In the genomic region with DNA sequence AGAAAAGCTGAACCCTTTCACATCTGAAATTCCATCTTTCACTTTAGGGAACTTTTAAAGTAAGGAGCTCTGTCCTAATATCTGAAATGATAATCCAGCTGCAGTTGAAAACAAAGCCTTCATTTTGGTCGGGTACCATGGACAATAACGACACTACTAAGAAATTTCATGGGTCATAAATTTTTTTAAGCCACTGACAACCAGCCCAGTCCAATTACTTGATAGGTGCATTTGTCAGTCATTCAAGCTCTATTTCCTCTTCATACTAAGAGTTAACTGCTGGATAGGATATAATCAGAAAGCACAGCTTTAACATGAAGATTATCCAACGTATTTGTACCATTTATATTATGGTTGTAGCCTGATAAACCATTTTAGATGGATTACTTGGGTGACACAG, we compare ENCODE assay signal across 11 cellular contexts. TPM values are rescaled to one million over a fixed set of nuclear protein-coding genes. Genes with fewer than 3 reads are reported as not detected.
DNase-seq lines count a peak whose midpoint lies in the region; ATAC-seq and TF ChIP-seq lines count a peak whose summit lies in the region.
"Had no signal": no experiment of that assay in that cellular context is flagged by ENCODE, and none has a peak within 500 bp of the region (broad histone marks: within the 10 kb centered on the region; RNA-seq: fewer than 3 reads in every experiment).

No MANE protein-coding gene starts in this region.

- H2BK15ac ChIP-seq in mesenchymal stem cell (ENCODE audit: low read depth, poor library complexity, severe bottlenecking): no peak overlapping the region

- no peak for TF ChIP-seq EP300 in esophagus muscularis mucosa (IDR thresholded peaks at IDR 0.05)

- no peak overlapping the region for H3K27ac ChIP-seq in KMS-11
- no peak overlapping the region for H3K27ac ChIP-seq in SK-N-MC
- H3K27ac ChIP-seq in mesenchymal stem cell (ENCODE audit: low read length, poor library complexity, severe bottlenecking): no peak overlapping the region
- H3K27ac ChIP-seq in esophagus muscularis mucosa (replicated peaks in 1 of 4): no peak overlapping the region

- H3K9me3 ChIP-seq in SK-N-MC (ENCODE audit: low read depth, low read length) (0 out of 2 replicates have a peak, but pooled peaks cover 3% of the 10 kb centered on the region), mesenchymal stem cell (ENCODE audit: control insufficient read depth, low read length) (peaks cover 4% of the 10 kb centered on the region), esophagus muscularis mucosa (no peaks in the 10 kb centered on the region)
- H3K9me3 ChIP-seq: Caco-2, HAP-1 had no signal

- 55% methylated on average over 3 of the region's 3 CpGs for WGBS in mesenchymal stem cell
- WGBS in esophagus muscularis mucosa: 67% methylated on average over 3 of the region's 3 CpGs

- no peak for ATAC-seq in GM19328 (IDR thresholded peaks at IDR 0.05; ENCODE audit: unreplicated experiment)

- H3K79me1 ChIP-seq in mesenchymal stem cell (replicated peaks; ENCODE audit: low read length, poor library complexity, severe bottlenecking): no peaks in the 10 kb centered on the region

- H3K4me3 ChIP-seq in KMS-11 (IDR thresholded peaks at IDR 0.05; ENCODE audit: insufficient read depth, low read depth, low read length): no peak overlapping the region
- H3K4me3 ChIP-seq in SK-N-MC: peak overlapping the region; percentile 46
- no peak overlapping the region for H3K4me3 ChIP-seq in mesenchymal stem cell (ENCODE audit: insufficient read depth in 1 of 2, low read depth in 1 of 2, low read length in 2 of 2)
- no peak overlapping the region for H3K4me3 ChIP-seq in esophagus muscularis mucosa
- H3K4me3 ChIP-seq: GM12878, HAP-1 had no signal

- DNase-seq in NCI-H526 (lab: John Stamatoyannopoulos, UW): peak; percentile 4 to 5
- no peak for DNase-seq in NCI-H526 treated with DMSO at 0.1 percent for 48 hours (lab: John Stamatoyannopoulos, UW)
- no peak for DNase-seq in SK-N-MC (ENCODE audit: low read depth, low spot score)
- DNase-seq in mesenchymal stem cell: no peak
- no peak for DNase-seq in esophagus muscularis mucosa (ENCODE audit: extremely low spot score)
- no peak for DNase-seq in OCI-M2 (lab: John Stamatoyannopoulos, UW; ENCODE audit: unreplicated experiment)

- H4K91ac ChIP-seq in mesenchymal stem cell (ENCODE audit: low read length): no peak overlapping the region

- H4K8ac ChIP-seq in mesenchymal stem cell (ENCODE audit: low read length): no peak overlapping the region

- H3K9ac ChIP-seq in KMS-11 (no peak overlapping the region), SK-N-MC (ENCODE audit: insufficient read length) (no peak overlapping the region), mesenchymal stem cell (ENCODE audit: low read length) (peak overlapping the region; percentile 26)

- intact Hi-C loops in esophagus muscularis mucosa (cut with DNase I): no loop called here

- peak overlapping the region; percentile 26; the same call in 1 of the 2 replicates for H2AFZ ChIP-seq in KMS-11 (ENCODE audit: low read depth)
- no peak overlapping the region for H2AFZ ChIP-seq in mesenchymal stem cell (ENCODE audit: low read depth, low read length)

- H3K27me3 ChIP-seq in KMS-11 (ENCODE audit: insufficient read depth, low read depth) (no peaks in the 10 kb centered on the region), mesenchymal stem cell (ENCODE audit: control insufficient read depth in 1 of 2, insufficient read depth in 1 of 2, low read length in 2 of 2) (no peaks in the 10 kb centered on the region), esophagus muscularis mucosa (no peaks in the 10 kb centered on the region)

- no peaks in the 10 kb centered on the region for H3K4me1 ChIP-seq in KMS-11 (ENCODE audit: low read depth, poor library complexity, severe bottlenecking)
- no peaks in the 10 kb centered on the region for H3K4me1 ChIP-seq in mesenchymal stem cell (ENCODE audit: control insufficient read depth, insufficient read depth, low read depth, low read length)
- peaks cover 0 to 3% (median 0%) of the 10 kb centered on the region in 4 donors for H3K4me1 ChIP-seq in esophagus muscularis mucosa
- H3K4me1 ChIP-seq: HAP-1 had no signal

- no peaks in the 10 kb centered on the region for H3K79me2 ChIP-seq in KMS-11 (ENCODE audit: insufficient read depth, low read depth)

- H3K23ac ChIP-seq in mesenchymal stem cell (ENCODE audit: low read length in 2 of 2): no peak overlapping the region

- H3K4ac ChIP-seq in mesenchymal stem cell (ENCODE audit: low read depth in 1 of 2, low read length in 2 of 2): no peak overlapping the region

- H3K4me2 ChIP-seq in KMS-11: no peak overlapping the region
- no peak overlapping the region for H3K4me2 ChIP-seq in mesenchymal stem cell (ENCODE audit: low read length, poor library complexity, severe bottlenecking)

- H2AK5ac ChIP-seq in mesenchymal stem cell (ENCODE audit: low read length, severe bottlenecking): no peak overlapping the region

- TF ChIP-seq CTCF in KMS-11 (conservative IDR thresholded peaks at IDR 0.05; ENCODE audit: low read depth, low read length): no peak
- TF ChIP-seq CTCF in esophagus muscularis mucosa (IDR thresholded peaks at IDR 0.05): no peak

- no peak overlapping the region for H3K18ac ChIP-seq in mesenchymal stem cell (ENCODE audit: low read depth in 1 of 2, low read length in 2 of 2)

- no peak for TF ChIP-seq POLR2A in esophagus muscularis mucosa (IDR thresholded peaks at IDR 0.05; ENCODE audit: low read depth)

- H2BK120ac ChIP-seq in mesenchymal stem cell (ENCODE audit: low read depth, low read length): no peak overlapping the region

- no peak overlapping the region for H3K14ac ChIP-seq in mesenchymal stem cell (ENCODE audit: low read length in 2 of 2)

- no peak overlapping the region for H2BK5ac ChIP-seq in mesenchymal stem cell (ENCODE audit: low read depth, low read length, poor library complexity, severe bottlenecking)

- H3K36me3 ChIP-seq in KMS-11 (ENCODE audit: insufficient read depth) (no peaks in the 10 kb centered on the region), SK-N-MC (ENCODE audit: insufficient read depth, low read length) (no peaks in the 10 kb centered on the region), mesenchymal stem cell (ENCODE audit: control insufficient read depth in 1 of 2, insufficient read depth in 2 of 2, low read depth in 1 of 2, low read length in 2 of 2) (no peaks in the 10 kb centered on the region), esophagus muscularis mucosa (no peaks in the 10 kb centered on the region)
- H3K36me3 ChIP-seq: HAP-1 had no signal

- H4K20me1 ChIP-seq in KMS-11 (ENCODE audit: insufficient read depth): no peaks in the 10 kb centered on the region

- H2BK12ac ChIP-seq in mesenchymal stem cell (ENCODE audit: low read length in 2 of 2): no peak overlapping the region

RNA-seq across cellular contexts. Expression of a gene that starts 52.5 kb away (rescaled TPM):
- polyA plus RNA-seq in mesenchymal stem cell (2013, experiment 1 of 2): 11.7 TPM
- 12.8 TPM for polyA plus RNA-seq in mesenchymal stem cell (2013, experiment 2 of 2)
- total RNA-seq in esophagus muscularis mucosa: 10 to 100 TPM; 18.3 to 23.7 (median 21.5) TPM

RNA-seq across cellular contexts. Expression of a gene that starts 52.6 kb away (rescaled TPM):
- polyA plus RNA-seq in mesenchymal stem cell (2013, experiment 1 of 2): 4.0 TPM
- polyA plus RNA-seq in mesenchymal stem cell (2013, experiment 2 of 2): 4.0 TPM
- 1 to 10 TPM; 2.9 to 5.6 (median 4.7) TPM for total RNA-seq in esophagus muscularis mucosa

Comparison
In these comparisons a context has a peak if more than half of its experiments do, and no peak if none do; other contexts are left out.
1. DNase-seq: peak in NCI-H526 (2 of 2); none in NCI-H526 treated with DMSO at 0.1 percent for 48 hours (single experiment), SK-N-MC (single experiment), mesenchymal stem cell (single experiment), esophagus muscularis mucosa (single experiment) and OCI-M2 (single experiment).